ENCODE assay signal across 1 cellular context in genomic region chr22:20418211-20418788, GRCh38.
TF ChIP-seq lines count a peak whose summit lies in the region.

No MANE protein-coding gene starts in this region.

TF ChIP-seq in HEK293, 187 proteins besides CTCF, POLR2A, EP300 and RAD21 (continued from another document and continues in another):
- TF ChIP-seq ZSCAN18 (tag by site-specific recombination; IDR thresholded peaks at IDR 0.05) (no peak), ZNF624 (tag by site-specific recombination; IDR thresholded peaks at IDR 0.05) (no peak), ZNF274 (IDR thresholded peaks at IDR 0.05; ENCODE audit: low read length) (no peak), ZNF274 (tag by site-specific recombination; IDR thresholded peaks at IDR 0.05; ENCODE audit: borderline replicate concordance) (no peak), WT1 (tag by site-specific recombination; IDR thresholded peaks at IDR 0.05) (no peak), ZBTB7A (tag by site-specific recombination; IDR thresholded peaks at IDR 0.05; ENCODE audit: low read depth) (0 out of 2 replicates have a peak, but pooled peaks have one; percentile 31), ZNF280D (tag by site-specific recombination; IDR thresholded peaks at IDR 0.05) (no peak), ZNF449 (tag by site-specific recombination; IDR thresholded peaks at IDR 0.05) (no peak), ZNF501 (tag by site-specific recombination; IDR thresholded peaks at IDR 0.05) (peak; percentile 62; the same call in 1 of the 2 replicates), ZNF521 (tag by site-specific recombination; IDR thresholded peaks at IDR 0.05) (no peak), ZNF580 (tag by site-specific recombination; IDR thresholded peaks at IDR 0.05) (no peak), ZSCAN4 (tag by site-specific recombination; IDR thresholded peaks at IDR 0.05) (no peak), ZNF121 (tag by site-specific recombination; IDR thresholded peaks at IDR 0.05) (0 out of 2 replicates have a peak, but pooled peaks have one; percentile 78), ZNF530 (tag by site-specific recombination; IDR thresholded peaks at IDR 0.05; ENCODE audit: low read depth) (no peak), TSHZ1 (tag by site-specific recombination; IDR thresholded peaks at IDR 0.05; ENCODE audit: borderline replicate concordance) (no peak), ZNF184 (tag by site-specific recombination; IDR thresholded peaks at IDR 0.05) (no peak), ZNF792 (tag by site-specific recombination; IDR thresholded peaks at IDR 0.05) (no peak), ZNF654 (tag by site-specific recombination; IDR thresholded peaks at IDR 0.05; ENCODE audit: low read depth) (peak; percentile 89), HOXC10 (CRISPR knock-in tag; IDR thresholded peaks at IDR 0.05) (no peak), ZNF677 (tag by site-specific recombination; IDR thresholded peaks at IDR 0.05) (no peak), ZBTB44 (tag by site-specific recombination; IDR thresholded peaks at IDR 0.05) (no peak), ZNF639 (tag by site-specific recombination; IDR thresholded peaks at IDR 0.05) (no peak), ZNF791 (tag by site-specific recombination; IDR thresholded peaks at IDR 0.05) (no peak), ZNF561 (tag by site-specific recombination; IDR thresholded peaks at IDR 0.05; ENCODE audit: borderline replicate concordance) (no peak), GLI4 (tag by site-specific recombination; IDR thresholded peaks at IDR 0.05) (no peak), ZNF239 (tag by site-specific recombination; IDR thresholded peaks at IDR 0.05) (no peak), ZNF548 (tag by site-specific recombination; IDR thresholded peaks at IDR 0.05) (no peak), KLF10 (tag by site-specific recombination; IDR thresholded peaks at IDR 0.05) (no peak), ZNF2 (tag by site-specific recombination; IDR thresholded peaks at IDR 0.05) (peak; percentile 87), SETDB1 (IDR thresholded peaks at IDR 0.05; ENCODE audit: insufficient read length, low read length) (no peak), ZNF202 (tag by site-specific recombination; IDR thresholded peaks at IDR 0.05; ENCODE audit: borderline replicate concordance) (no peak), ZNF658 (tag by site-specific recombination; IDR thresholded peaks at IDR 0.05) (no peak), ZNF311 (tag by site-specific recombination; IDR thresholded peaks at IDR 0.05; ENCODE audit: borderline replicate concordance) (no peak), ZFP69B (tag by site-specific recombination; IDR thresholded peaks at IDR 0.05) (peak; percentile 68; the same call in 1 of the 2 replicates), ZNF610 (tag by site-specific recombination; IDR thresholded peaks at IDR 0.05; ENCODE audit: borderline replicate concordance) (no peak), TCF7L2 (IDR thresholded peaks at IDR 0.05; ENCODE audit: borderline replicate concordance, low read depth, low read length) (no peak), MYNN (tag by site-specific recombination; IDR thresholded peaks at IDR 0.05; ENCODE audit: borderline replicate concordance) (no peak), ZNF488 (tag by site-specific recombination; IDR thresholded peaks at IDR 0.05) (no peak), BCL11A (tag by site-specific recombination; IDR thresholded peaks at IDR 0.05; ENCODE audit: low read depth) (peak; percentile 80), ZNF776 (tag by site-specific recombination; IDR thresholded peaks at IDR 0.05; ENCODE audit: borderline replicate concordance) (no peak), ZNF529 (tag by site-specific recombination; IDR thresholded peaks at IDR 0.05; ENCODE audit: insufficient replicate concordance) (no peak), REST (tag by site-specific recombination; IDR thresholded peaks at IDR 0.05) (no peak), ZNF404 (tag by site-specific recombination; IDR thresholded peaks at IDR 0.05) (no peak), ZNF585B (tag by site-specific recombination; IDR thresholded peaks at IDR 0.05) (no peak)
